In the genomic region with DNA sequence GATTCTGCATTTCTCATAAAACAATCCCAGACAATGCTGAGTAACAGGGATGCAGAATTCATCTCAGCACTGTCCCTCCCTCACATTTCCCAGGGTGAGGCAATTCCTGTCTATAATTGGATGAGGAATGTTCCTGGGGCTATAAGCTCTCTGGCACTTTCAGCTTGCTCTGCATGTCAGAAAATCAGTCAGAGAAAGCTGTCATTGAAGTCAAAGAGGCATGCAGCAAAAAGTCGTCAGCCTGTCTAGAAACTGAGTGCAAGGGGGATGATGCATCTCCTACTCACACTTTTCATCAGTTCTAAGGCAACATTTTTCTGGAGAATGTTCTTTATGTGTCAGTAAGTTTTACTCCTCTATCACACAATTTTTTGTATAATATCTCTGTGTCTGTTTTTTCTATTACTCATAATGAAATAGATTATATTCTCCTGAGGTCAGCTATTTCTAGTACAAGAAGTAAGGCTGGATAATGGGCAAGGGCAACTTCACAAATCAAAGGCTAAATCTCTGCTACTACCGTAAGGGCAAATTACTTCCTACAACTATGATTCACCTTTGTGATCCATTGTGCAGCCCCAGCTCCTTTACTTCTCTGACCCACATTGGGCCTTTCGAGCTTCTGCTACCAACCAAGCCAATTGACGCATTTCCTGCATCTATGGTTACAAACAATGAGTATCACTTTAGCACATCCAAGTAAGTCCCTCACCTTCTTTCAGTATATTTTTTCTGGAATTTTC, we compare ENCODE assay signal across 17 cellular contexts. TPM values are rescaled to one million over a fixed set of nuclear protein-coding genes. Genes with fewer than 3 reads are reported as not detected.
DNase-seq lines count a peak whose midpoint lies in the region; TF ChIP-seq lines count a peak whose summit lies in the region.
"Had no signal": no experiment of that assay in that cellular context is flagged by ENCODE, and none has a peak within 500 bp of the region (broad histone marks: within the 10 kb centered on the region; RNA-seq: fewer than 3 reads in every experiment).

No MANE protein-coding gene starts in this region.

- H3K27ac ChIP-seq in mesodermal cell (ENCODE audit: low read depth, low read length, severe bottlenecking) = peak overlapping the region; percentile 66
- H3K27ac ChIP-seq: C4-2B had no signal

- no peaks in the 10 kb centered on the region for H3K27me3 Mint-ChIP-seq in chondrocyte (ENCODE audit: low read depth)
- H3K27me3 Mint-ChIP-seq in activated CD4-positive, alpha-beta memory T cell treated with anti-CD3 and anti-CD28 coated beads, Interleukin-2, amount 10 ng/mL, durations not matched to agents 7 days and 5 days = no peaks in the 10 kb centered on the region

- peak overlapping the region; percentile 77 for H3K27ac Mint-ChIP-seq in chondrocyte (ENCODE audit: unreplicated experiment)
- H3K27ac Mint-ChIP-seq in activated CD4-positive, alpha-beta memory T cell treated with anti-CD3 and anti-CD28 coated beads, Interleukin-2, amount 10 ng/mL, durations not matched to agents 7 days and 5 days = no peak overlapping the region

- H3K4me3 Mint-ChIP-seq in chondrocyte (ENCODE audit: unreplicated experiment) = no peak overlapping the region
- no peak overlapping the region for H3K4me3 Mint-ChIP-seq in activated CD4-positive, alpha-beta memory T cell treated with anti-CD3 and anti-CD28 coated beads, Interleukin-2, amount 10 ng/mL, durations not matched to agents 7 days and 5 days

- TF ChIP-seq CTCF in BJ (IDR thresholded peaks at IDR 0.05; ENCODE audit: insufficient read depth, low read depth, low read length) (no peak), chondrocyte (IDR thresholded peaks at IDR 0.05) (no peak)

- POLR2A ChIA-PET in BJ (lab: Charles Lee) = no interaction called here
- POLR2A ChIA-PET in activated CD4-positive, alpha-beta memory T cell treated with anti-CD3 and anti-CD28 coated beads, Interleukin-2, amount 10 ng/mL, durations not matched to agents 7 days and 5 days (lab: Charles Lee) = no interaction called here

- peaks cover 3% of the 10 kb centered on the region for H3K4me1 ChIP-seq in mesodermal cell (ENCODE audit: control insufficient read depth, insufficient read depth, low read length, poor library complexity, severe bottlenecking)

- no peaks in the 10 kb centered on the region for H3K9me3 Mint-ChIP-seq in chondrocyte (ENCODE audit: low read depth)
- no peaks in the 10 kb centered on the region for H3K9me3 Mint-ChIP-seq in activated CD4-positive, alpha-beta memory T cell treated with anti-CD3 and anti-CD28 coated beads, Interleukin-2, amount 10 ng/mL, durations not matched to agents 7 days and 5 days

- H3K4me3 ChIP-seq in BJ (ENCODE audit: low read depth, low read length) (no peak overlapping the region), MG63 (no peak overlapping the region), mesodermal cell (ENCODE audit: extremely low read depth, insufficient read depth, low read length, poor library complexity, severe bottlenecking) (no peak overlapping the region)

- WGBS in mesodermal cell (ENCODE audit: insufficient coverage in 2 of 2), 2 experiments = 50% methylated on average over 1 of the region's 4 CpGs; no CpG with 5 or more reads in 1 of the 2 experiments

- H3K36me3 Mint-ChIP-seq in chondrocyte (ENCODE audit: low read depth) = no peaks in the 10 kb centered on the region
- no peaks in the 10 kb centered on the region for H3K36me3 Mint-ChIP-seq in activated CD4-positive, alpha-beta memory T cell treated with anti-CD3 and anti-CD28 coated beads, Interleukin-2, amount 10 ng/mL, durations not matched to agents 7 days and 5 days (ENCODE audit: low read depth)

- H3K36me3 ChIP-seq in BJ (ENCODE audit: control insufficient read depth, insufficient read depth, low read length) (no peaks in the 10 kb centered on the region), MG63 (no peaks in the 10 kb centered on the region), mesodermal cell (ENCODE audit: control insufficient read depth, insufficient read depth, low read length) (no peaks in the 10 kb centered on the region)

- H3K9me3 ChIP-seq in MG63 (no peaks in the 10 kb centered on the region), mesodermal cell (ENCODE audit: control insufficient read depth, low read length) (no peaks in the 10 kb centered on the region)

- peaks cover 46% of the 10 kb centered on the region for H3K4me1 Mint-ChIP-seq in chondrocyte (ENCODE audit: low read depth)
- no peaks in the 10 kb centered on the region for H3K4me1 Mint-ChIP-seq in activated CD4-positive, alpha-beta memory T cell treated with anti-CD3 and anti-CD28 coated beads, Interleukin-2, amount 10 ng/mL, durations not matched to agents 7 days and 5 days

- H3K27me3 ChIP-seq in BJ (ENCODE audit: control insufficient read depth, insufficient read depth, low read length) (no peaks in the 10 kb centered on the region), MG63 (no peaks in the 10 kb centered on the region)

- CTCF ChIA-PET in BJ (lab: Yijun Ruan, JAX) = interaction anchor here (1.0 kb wide), 1 partner anchor 9 kb away, joined by 3 read pairs; no protein-coding TSS in a partner anchor
- CTCF ChIA-PET in activated CD4-positive, alpha-beta memory T cell treated with anti-CD3 and anti-CD28 coated beads, Interleukin-2, amount 10 ng/mL, durations not matched to agents 7 days and 5 days (lab: Charles Lee) = no interaction called here

- DNase-seq in BJ (ENCODE audit: low read depth) (peak; percentile 42), MG63 (peak; percentile 37), chondrocyte (ENCODE audit: low spot score) (no peak), amygdala (lab: John Stamatoyannopoulos, UW) (no peak), globus pallidus (ENCODE audit: low spot score) (no peak), RPMI8226 (no peak)
- no peak for DNase-seq in activated CD4-positive, alpha-beta memory T cell treated with anti-CD3 and anti-CD28 coated beads, Interleukin-2, amount 10 ng/mL, durations not matched to agents 7 days and 5 days
- DNase-seq: activated naive CD4-positive, alpha-beta T cell treated with Interleukin-2 at 50 U/mL for 16 hours; GOT3; MM.1S; NCI-H2081; NCI-H774; right cardiac atrium; stimulated activated naive CD4-positive, alpha-beta T cell treated with Interleukin-2 at 50 U/mL for 16 hours had no signal

RNA-seq across cellular contexts. Expression of a gene that starts 56.0 kb away (rescaled TPM):
- polyA plus RNA-seq in BJ (2011; rRNA removed) = not detected in 2 replicates
- polyA minus RNA-seq in BJ (2011; rRNA and poly(A)+ RNA removed) = not detected in 2 replicates
- total RNA-seq in MG63 (2014; rRNA removed; shearing (Covaris generic); ENCODE audit: low replicate concordance) = not detected in 2 replicates
- total RNA-seq in chondrocyte = not detected in 3 replicates
- polyA plus RNA-seq in mesodermal cell (2013, experiment 1 of 2) = not detected
- not detected for polyA plus RNA-seq in mesodermal cell (2013, experiment 2 of 2)
- 1 to 10 TPM; 4.2 to 4.3 TPM for total RNA-seq in activated CD4-positive, alpha-beta memory T cell treated with anti-CD3 and anti-CD28 coated beads, Interleukin-2, amount 10 ng/mL, durations not matched to agents 7 days and 5 days
- total RNA-seq: myocyte had no signal

Comparison
In these comparisons a context has a peak if more than half of its experiments do, and no peak if none do; other contexts are left out.
1. DNase-seq: peak in BJ (single experiment) and MG63 (single experiment); none in chondrocyte (single experiment), activated CD4-positive, alpha-beta memory T cell treated with anti-CD3 and anti-CD28 coated beads, Interleukin-2, amount 10 ng/mL, durations not matched to agents 7 days and 5 days (single experiment), amygdala (0 of 56), globus pallidus (single experiment) and RPMI8226 (single experiment).